In the genomic region with DNA sequence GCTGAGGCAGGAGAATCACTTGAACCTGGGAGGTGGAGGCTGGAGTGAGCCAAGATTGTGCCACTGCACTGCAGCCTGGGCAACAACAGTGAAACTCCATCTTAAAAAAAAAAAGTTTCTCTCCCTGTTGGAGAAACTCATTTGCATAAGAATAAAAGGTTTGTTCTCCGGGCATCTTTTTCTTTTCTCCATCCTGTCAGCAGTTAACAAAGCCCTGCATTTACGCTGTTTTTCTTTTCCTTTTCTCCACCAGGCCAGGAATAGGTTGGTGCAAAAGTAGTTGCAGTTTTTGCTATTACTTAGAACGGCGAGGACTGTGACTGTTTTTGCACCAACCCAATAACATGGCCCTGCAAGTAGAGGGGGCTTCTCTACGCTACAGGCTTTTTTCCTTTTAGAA, we compare ENCODE assay signal across 26 cellular contexts. TPM values are rescaled to one million over a fixed set of nuclear protein-coding genes. Genes with fewer than 3 reads are reported as not detected.
A peak's percentile ranks its signal among the peaks of the same experiment; 100 is the strongest.
DNase-seq lines count a peak whose midpoint lies in the region; ATAC-seq, FAIRE-seq and TF ChIP-seq lines count a peak whose summit lies in the region.
"Had no signal": no experiment of that assay in that cellular context is flagged by ENCODE, and none has a peak within 500 bp of the region (broad histone marks: within the 10 kb centered on the region; RNA-seq: fewer than 3 reads in every experiment).

No MANE protein-coding gene starts in this region.

- H3K18ac ChIP-seq in H1 (ENCODE audit: extremely low read depth, low read length), result no peak overlapping the region

- H4K20me1 ChIP-seq in GM23338 (replicated peaks; ENCODE audit: insufficient read depth) (no peaks in the 10 kb centered on the region), H1 (replicated peaks in 1 of 2; ENCODE audit: control insufficient read depth in 1 of 2, insufficient read depth in 2 of 2, low read length in 2 of 2) (no peaks in the 10 kb centered on the region)
- H4K20me1 ChIP-seq: BLaER1 treated with 17β-estradiol and CSF1 and Interleukin-3, amounts not matched to agents 10 nM and 100 nM had no signal

- no peak for TF ChIP-seq EP300 in H1 (IDR thresholded peaks at IDR 0.05; ENCODE audit: borderline replicate concordance in 1 of 2, low read depth in 2 of 2, low read length in 2 of 2)

- TF ChIP-seq RAD21 in H1 (IDR thresholded peaks at IDR 0.05 in 1 of 2, conservative IDR thresholded peaks at IDR 0.05 in 1 of 2; ENCODE audit: low read depth in 2 of 2, low read length in 2 of 2), result no peak

- no peak overlapping the region for H3K4me3 Mint-ChIP-seq in GM23338
- no peak overlapping the region for H3K4me3 Mint-ChIP-seq in neural crest cell
- H3K4me3 Mint-ChIP-seq: CD14-positive monocyte; CD4-positive, alpha-beta T cell; CD8-positive, alpha-beta memory T cell; H9 had no signal

- H4K91ac ChIP-seq in H1 (replicated peaks; ENCODE audit: insufficient read length, low read length), result no peak overlapping the region

- 69% methylated on average over 5 of the region's 5 CpGs; no CpG with 5 or more reads in 1 of the 2 experiments for WGBS in H1 (ENCODE audit: extremely low coverage in 1 of 2, insufficient coverage in 1 of 2, insufficient read length in 1 of 2, insufficient replicate concordance in 2 of 2, low coverage in 1 of 2, low lambda C conversion rate in 2 of 2, missing lambda C conversion rate in 1 of 2), 2 experiments

- TF ChIP-seq POLR2A in H1 (IDR thresholded peaks at IDR 0.05; ENCODE audit: control extremely low read depth in 1 of 2, low read depth in 2 of 2, low read length in 2 of 2) (no peak), Peyer's patch (IDR thresholded peaks at IDR 0.05) (no peak)

- no peak overlapping the region for H3K27ac ChIP-seq in GM23338 (ENCODE audit: low read depth)
- peak overlapping the region; percentile 66 for H3K27ac ChIP-seq in HUES48 (ENCODE audit: low read depth, low read length)
- 0 out of 2 replicates have a peak overlapping the region, but pooled peaks have one; percentile 14 for H3K27ac ChIP-seq in H1 (ENCODE audit: low read depth, low read length)
- no peak overlapping the region for H3K27ac ChIP-seq in Peyer's patch
- H3K27ac ChIP-seq: A549; BLaER1 treated with 17β-estradiol and CSF1 and Interleukin-3, amounts not matched to agents 10 nM and 100 nM; GM23248 had no signal

- TF ChIP-seq CTCF in GM23338 (conservative IDR thresholded peaks at IDR 0.05; ENCODE audit: low read depth in 2 of 2) (no peak), H1 (IDR thresholded peaks at IDR 0.05; ENCODE audit: control extremely low read depth in 1 of 3, insufficient read depth in 1 of 3, low read depth in 1 of 3, low read length in 3 of 3) (no peak), neural crest cell (conservative IDR thresholded peaks at IDR 0.05) (no peak), Peyer's patch (IDR thresholded peaks at IDR 0.05) (no peak)

- peaks cover 5% of the 10 kb centered on the region for H3K4me1 Mint-ChIP-seq in GM23338
- H3K4me1 Mint-ChIP-seq in neural crest cell, result peaks cover 10% of the 10 kb centered on the region
- H3K4me1 Mint-ChIP-seq: CD14-positive monocyte had no signal

- no peak overlapping the region for H3K14ac ChIP-seq in H1 (ENCODE audit: insufficient read length)

- no peaks in the 10 kb centered on the region for H3F3A ChIP-seq in GM23338 (replicated peaks; ENCODE audit: low read depth)

- H2AFZ ChIP-seq in GM23338 (no peak overlapping the region), H1 (ENCODE audit: low read length) (no peak overlapping the region)
- H2AFZ ChIP-seq: GM23248 had no signal

- H3K27me3 Mint-ChIP-seq in GM23338 (ENCODE audit: insufficient read depth, low read depth, poor library complexity) (peaks cover 5% of the 10 kb centered on the region), neural crest cell (ENCODE audit: low read depth) (no peaks in the 10 kb centered on the region)
- H3K27me3 Mint-ChIP-seq: CD4-positive, alpha-beta T cell; CD8-positive, alpha-beta memory T cell had no signal

- H3K36me3 ChIP-seq in GM23338 (ENCODE audit: insufficient read depth) (no peaks in the 10 kb centered on the region; the same call in 1 of the 2 replicates), HUES48 (ENCODE audit: control insufficient read depth, insufficient read depth, low read length) (no peaks in the 10 kb centered on the region), H1 (ENCODE audit: control insufficient read depth in 2 of 4, insufficient read depth in 4 of 4, low read length in 3 of 4) (no peaks in the 10 kb centered on the region), Peyer's patch (no peaks in the 10 kb centered on the region)
- H3K36me3 ChIP-seq: BE2C had no signal

- FAIRE-seq in H1 (lab: Jason Lieb, UNC), result peak; percentile 45
- FAIRE-seq: A549, GM12891, GM18507 had no signal

- peak overlapping the region; percentile 94; the same call in 1 of the 2 replicates for H2BK12ac ChIP-seq in H1 (ENCODE audit: low read depth, low read length)

- H3K27me3 ChIP-seq in GM23338 (ENCODE audit: insufficient read depth), result no peaks in the 10 kb centered on the region
- no peaks in the 10 kb centered on the region for H3K27me3 ChIP-seq in HUES48 (ENCODE audit: control insufficient read depth, insufficient read depth, low read length)
- no peaks in the 10 kb centered on the region for H3K27me3 ChIP-seq in H1 (replicated peaks in 1 of 4; ENCODE audit: control insufficient read depth in 3 of 4, extremely low read depth in 1 of 4, insufficient read depth in 3 of 4, low read length in 3 of 4)
- no peaks in the 10 kb centered on the region for H3K27me3 ChIP-seq in Peyer's patch
- H3K27me3 ChIP-seq: BE2C; BLaER1 treated with 17β-estradiol and CSF1 and Interleukin-3, amounts not matched to agents 10 nM and 100 nM had no signal

- no peak overlapping the region for H2BK15ac ChIP-seq in H1 (ENCODE audit: low read length)

- H3K27ac Mint-ChIP-seq in GM23338, result no peak overlapping the region
- H3K27ac Mint-ChIP-seq in neural crest cell (ENCODE audit: unreplicated experiment), result peak overlapping the region; percentile 7
- H3K27ac Mint-ChIP-seq: CD4-positive, alpha-beta T cell; H9 had no signal

- peaks cover 46% of the 10 kb centered on the region for H3K36me3 Mint-ChIP-seq in GM23338 (ENCODE audit: low read depth)
- peaks cover 16% of the 10 kb centered on the region for H3K36me3 Mint-ChIP-seq in neural crest cell (ENCODE audit: low read depth)

- H3K9me3 ChIP-seq in HUES48 (ENCODE audit: control insufficient read depth, insufficient read depth, low read length) (no peaks in the 10 kb centered on the region), H1 (ENCODE audit: insufficient read depth in 2 of 2, low read depth in 1 of 2, low read length in 1 of 2) (peaks cover 0 to 9% of the 10 kb centered on the region in 2 experiments; a peak in 2 of 4 replicates), Peyer's patch (no peaks in the 10 kb centered on the region)
- H3K9me3 ChIP-seq: A549, BE2C had no signal

- H3K23me2 ChIP-seq in H1 (ENCODE audit: low read depth, low read length), result no peaks in the 10 kb centered on the region

- H2AK5ac ChIP-seq in H1 (ENCODE audit: low read depth, low read length), result peak overlapping the region; percentile 33; the same call in 1 of the 2 replicates

- H3K79me2 ChIP-seq in GM23338 (replicated peaks; ENCODE audit: insufficient read depth) (no peaks in the 10 kb centered on the region), H1 (ENCODE audit: control insufficient read depth in 1 of 2, insufficient read depth in 2 of 2, low read length in 2 of 2) (no peaks in the 10 kb centered on the region)

- H3K4me1 ChIP-seq in GM23338 (ENCODE audit: insufficient read depth), result no peaks in the 10 kb centered on the region; the same call in 1 of the 2 replicates
- peaks cover 5% of the 10 kb centered on the region; the same call in 1 of the 2 replicates for H3K4me1 ChIP-seq in HUES48 (ENCODE audit: control insufficient read depth, insufficient read depth, low read length)
- H3K4me1 ChIP-seq in H1 (replicated peaks in 1 of 4; ENCODE audit: control insufficient read depth in 3 of 4, insufficient read depth in 4 of 4, low read length in 3 of 4), result peaks cover 0 to 5% (median 2%) of the 10 kb centered on the region in 4 experiments; a peak in 2 of 7 replicates
- peaks cover 0 to 4% (median 0%) of the 10 kb centered on the region in 4 donors for H3K4me1 ChIP-seq in Peyer's patch
- H3K4me1 ChIP-seq: A549; BE2C; BLaER1 treated with 17β-estradiol and CSF1 and Interleukin-3, amounts not matched to agents 10 nM and 100 nM had no signal

- DNase-seq in GM23338 (ENCODE audit: low spot score) (peak; percentile 72), H1 (ENCODE audit: low read depth in 1 of 2, low spot score in 2 of 2) (no peak), neural crest cell (ENCODE audit: low read depth, low spot score) (no peak), GOT3 (lab: John Stamatoyannopoulos, UW) (no peak), NCI-H526 treated with DMSO at 0.1 percent for 48 hours (lab: John Stamatoyannopoulos, UW) (no peak), Peyer's patch (no peak)
- DNase-seq: 8988T; ACHN; AML-193; BE2C; Calu3; CD4-positive, alpha-beta T cell; CD8-positive, alpha-beta memory T cell; COR-L47; DMS53; DMS79 treated with DMSO at 0.1 percent for 48 hours; GF-D8; GM23248; H9 had no signal

- H3K4me2 ChIP-seq in GM23338, result no peak overlapping the region
- H3K4me2 ChIP-seq in H1 (ENCODE audit: insufficient read depth in 1 of 2, low read depth in 2 of 2, low read length in 2 of 2), result no peak overlapping the region; a peak in 2 of 4 replicates
- H3K4me2 ChIP-seq: A549; BLaER1 treated with 17β-estradiol and CSF1 and Interleukin-3, amounts not matched to agents 10 nM and 100 nM had no signal

- H3K9ac ChIP-seq in HUES48 (ENCODE audit: low read depth, low read length) (no peak overlapping the region), H1 (replicated peaks in 1 of 4; ENCODE audit: extremely low read depth in 1 of 4, low read depth in 3 of 4, low read length in 3 of 4) (no peak overlapping the region)
- H3K9ac ChIP-seq: BLaER1 treated with 17β-estradiol and CSF1 and Interleukin-3, amounts not matched to agents 10 nM and 100 nM; GM23248 had no signal

- ATAC-seq in GM23338, result peak; percentile 55
- ATAC-seq: A549, HCT116 had no signal

- peak overlapping the region; percentile 67; the same call in 1 of the 2 replicates for H2BK20ac ChIP-seq in H1 (ENCODE audit: low read length)

- H3K9me3 Mint-ChIP-seq in GM23338 (peaks cover 59% of the 10 kb centered on the region), neural crest cell (no peaks in the 10 kb centered on the region)
- H3K9me3 Mint-ChIP-seq: CD4-positive, alpha-beta T cell; CD8-positive, alpha-beta memory T cell had no signal

- H3K4ac ChIP-seq in H1 (replicated peaks; ENCODE audit: insufficient read length, low read depth, low read length), result no peak overlapping the region

- 0 out of 2 replicates have a peak, but pooled peaks cover 10% of the 10 kb centered on the region for H3K9me2 ChIP-seq in GM23338 (ENCODE audit: insufficient read depth)

- H3K4me3 ChIP-seq in GM23338 (no peak overlapping the region), HUES48 (ENCODE audit: low read depth, low read length) (no peak overlapping the region), H1 (ENCODE audit: extremely low read depth in 1 of 4, insufficient read depth in 2 of 4, low read depth in 3 of 4, low read length in 4 of 4) (no peak overlapping the region), Peyer's patch (no peak overlapping the region)
- H3K4me3 ChIP-seq: A549; BLaER1 treated with 17β-estradiol and CSF1 and Interleukin-3, amounts not matched to agents 10 nM and 100 nM; GM23248 had no signal

- no peak overlapping the region for H4K5ac ChIP-seq in H1 (ENCODE audit: insufficient read length, low read depth, low read length)

- H3K79me1 ChIP-seq in H1 (ENCODE audit: low read depth, low read length), result no peaks in the 10 kb centered on the region; the same call in 1 of the 2 replicates

- POLR2A ChIA-PET in H1 (lab: Charles Lee; ENCODE audit: partially characterized antibody), result interaction anchor here (1.9 kb wide), 1 partner anchor 9 kb away, joined by 4 read pairs; a partner anchor contains a TSS

- no peak overlapping the region for H4K8ac ChIP-seq in H1 (ENCODE audit: extremely low read depth, insufficient read depth, low read length)

- H3K56ac ChIP-seq in H1 (replicated peaks; ENCODE audit: insufficient read length, low read depth, low read length), result no peak overlapping the region

- no peak overlapping the region for H2BK120ac ChIP-seq in H1 (replicated peaks; ENCODE audit: low read depth, low read length)

- H3K23ac ChIP-seq in H1 (ENCODE audit: insufficient read length), result no peak overlapping the region

- 0 out of 2 replicates have a peak overlapping the region, but pooled peaks have one; percentile 35 for H2BK5ac ChIP-seq in H1 (ENCODE audit: low read depth, low read length)

- CTCF ChIA-PET in H1 (lab: Charles Lee; ENCODE audit: partially characterized antibody), result interaction anchor here (0.9 to 2.1 kb wide), 3 partner anchors 11 to 76 kb away, joined by 3 to 4 read pairs (median 4); no protein-coding TSS in a partner anchor

RNA-seq across cellular contexts. Expression of a gene that starts 9.5 kb away (rescaled TPM):
- 13.2 and 14.7 TPM in 2 replicates for total RNA-seq in GM23338 (2014; rRNA removed; shearing (Covaris generic))
- polyA plus RNA-seq in GM23338 (2016; fragmentation: Nextera tagmentation; extraction: Ambion mirVana) (6.6 and 7.2 TPM in 2 replicates), H1 (2011; rRNA removed) (9.0 and 10.7 TPM in 2 replicates)
- total RNA-seq in H1 (2021; fragmentation: NEBNext Ultra II Directional; extraction: Animal tissue kit (Norgen Biotek cat#: 25700)), result 18.2 and 18.7 TPM in 2 replicates
- 9.4 TPM for polyA plus RNA-seq in H1 (2011; cell fraction: cytosol; rRNA removed)
- 16.0 TPM for polyA plus RNA-seq in H1 (2011; cell fraction: nucleus; rRNA removed)
- polyA plus RNA-seq in H1 (2012, experiment 1 of 2), result 14.3 to 15.5 TPM (median 15.1 TPM) in 4 replicates
- polyA plus RNA-seq in H1 (2012, experiment 2 of 2), result 9.6 TPM
- polyA plus RNA-seq in H1 (2013, experiment 1 of 2), result 11.5 TPM
- polyA plus RNA-seq in H1 (2013, experiment 2 of 2), result 9.7 TPM
- 16.8 and 18.2 TPM in 2 replicates for polyA minus RNA-seq in H1 (2011; rRNA and poly(A)+ RNA removed)
- polyA minus RNA-seq in H1 (2011; cell fraction: cytosol; rRNA and poly(A)+ RNA removed), result 10.1 TPM
- polyA minus RNA-seq in H1 (2011; cell fraction: nucleus; rRNA and poly(A)+ RNA removed), result 7.2 TPM
- total RNA-seq in neural crest cell (27.9 and 30.0 TPM in 2 replicates), Peyer's patch (10 to 100 TPM; 43.7 to 91.0 (median 80.3) TPM)

RNA-seq across cellular contexts. Expression of a gene that starts 10.3 kb away (rescaled TPM):
- total RNA-seq in GM23338 (2014; rRNA removed; shearing (Covaris generic)), result 6.1 and 8.4 TPM in 2 replicates
- polyA plus RNA-seq in GM23338 (2016; fragmentation: Nextera tagmentation; extraction: Ambion mirVana) (5.8 and 6.1 TPM in 2 replicates), H1 (2011; rRNA removed) (8.8 and 9.4 TPM in 2 replicates)
- total RNA-seq in H1 (2021; fragmentation: NEBNext Ultra II Directional; extraction: Animal tissue kit (Norgen Biotek cat#: 25700)), result 3.4 and 5.2 TPM in 2 replicates
- polyA plus RNA-seq in H1 (2011; cell fraction: cytosol; rRNA removed), result 6.0 TPM
- 7.2 TPM for polyA plus RNA-seq in H1 (2011; cell fraction: nucleus; rRNA removed)
- 2.9 to 5.4 TPM (median 3.9 TPM) in 4 replicates for polyA plus RNA-seq in H1 (2012, experiment 1 of 2)
- polyA plus RNA-seq in H1 (2012, experiment 2 of 2), result 2.9 TPM
- 3.8 TPM for polyA plus RNA-seq in H1 (2013, experiment 1 of 2)
- 3.4 TPM for polyA plus RNA-seq in H1 (2013, experiment 2 of 2)
- polyA minus RNA-seq in H1 (2011; rRNA and poly(A)+ RNA removed), result 9.8 and 14.7 TPM in 2 replicates
- 2.8 TPM for polyA minus RNA-seq in H1 (2011; cell fraction: cytosol; rRNA and poly(A)+ RNA removed)
- 4.4 TPM for polyA minus RNA-seq in H1 (2011; cell fraction: nucleus; rRNA and poly(A)+ RNA removed)
- total RNA-seq in neural crest cell (14.1 and 15.6 TPM in 2 replicates), Peyer's patch (10 to 100 TPM; 13.0 to 15.3 (median 14.5) TPM)

RNA-seq across cellular contexts. Expression of a gene that starts 46.6 kb away (rescaled TPM):
- 82.9 and 91.2 TPM in 2 replicates for total RNA-seq in GM23338 (2014; rRNA removed; shearing (Covaris generic))
- polyA plus RNA-seq in GM23338 (2016; fragmentation: Nextera tagmentation; extraction: Ambion mirVana) (143 and 152 TPM in 2 replicates), H1 (2011; rRNA removed) (347 and 410 TPM in 2 replicates)
- 132 and 133 TPM in 2 replicates for total RNA-seq in H1 (2021; fragmentation: NEBNext Ultra II Directional; extraction: Animal tissue kit (Norgen Biotek cat#: 25700))
- 302 TPM for polyA plus RNA-seq in H1 (2011; cell fraction: cytosol; rRNA removed)
- polyA plus RNA-seq in H1 (2011; cell fraction: nucleus; rRNA removed), result 205 TPM
- 187 to 195 TPM (median 188 TPM) in 4 replicates for polyA plus RNA-seq in H1 (2012, experiment 1 of 2)
- polyA plus RNA-seq in H1 (2012, experiment 2 of 2), result 311 TPM
- polyA plus RNA-seq in H1 (2013, experiment 1 of 2), result 179 TPM
- polyA plus RNA-seq in H1 (2013, experiment 2 of 2), result 187 TPM
- polyA minus RNA-seq in H1 (2011; rRNA and poly(A)+ RNA removed), result 62.7 and 63.9 TPM in 2 replicates
- 93.6 TPM for polyA minus RNA-seq in H1 (2011; cell fraction: cytosol; rRNA and poly(A)+ RNA removed)
- polyA minus RNA-seq in H1 (2011; cell fraction: nucleus; rRNA and poly(A)+ RNA removed), result 68.7 TPM
- total RNA-seq in neural crest cell (109 TPM in 2 replicates), Peyer's patch (100 to 1,000 TPM in 1 of 4 donors, 10 to 100 TPM in 3; 66.9 to 121 (median 74.2) TPM)

Comparison
In these comparisons a context has a peak if more than half of its experiments do, and no peak if none do; other contexts are left out.
1. H3K27ac ChIP-seq: peak in HUES48 (single experiment) and H1 (single experiment); none in GM23338 (single experiment) and Peyer's patch (0 of 4).